In the genomic region with DNA sequence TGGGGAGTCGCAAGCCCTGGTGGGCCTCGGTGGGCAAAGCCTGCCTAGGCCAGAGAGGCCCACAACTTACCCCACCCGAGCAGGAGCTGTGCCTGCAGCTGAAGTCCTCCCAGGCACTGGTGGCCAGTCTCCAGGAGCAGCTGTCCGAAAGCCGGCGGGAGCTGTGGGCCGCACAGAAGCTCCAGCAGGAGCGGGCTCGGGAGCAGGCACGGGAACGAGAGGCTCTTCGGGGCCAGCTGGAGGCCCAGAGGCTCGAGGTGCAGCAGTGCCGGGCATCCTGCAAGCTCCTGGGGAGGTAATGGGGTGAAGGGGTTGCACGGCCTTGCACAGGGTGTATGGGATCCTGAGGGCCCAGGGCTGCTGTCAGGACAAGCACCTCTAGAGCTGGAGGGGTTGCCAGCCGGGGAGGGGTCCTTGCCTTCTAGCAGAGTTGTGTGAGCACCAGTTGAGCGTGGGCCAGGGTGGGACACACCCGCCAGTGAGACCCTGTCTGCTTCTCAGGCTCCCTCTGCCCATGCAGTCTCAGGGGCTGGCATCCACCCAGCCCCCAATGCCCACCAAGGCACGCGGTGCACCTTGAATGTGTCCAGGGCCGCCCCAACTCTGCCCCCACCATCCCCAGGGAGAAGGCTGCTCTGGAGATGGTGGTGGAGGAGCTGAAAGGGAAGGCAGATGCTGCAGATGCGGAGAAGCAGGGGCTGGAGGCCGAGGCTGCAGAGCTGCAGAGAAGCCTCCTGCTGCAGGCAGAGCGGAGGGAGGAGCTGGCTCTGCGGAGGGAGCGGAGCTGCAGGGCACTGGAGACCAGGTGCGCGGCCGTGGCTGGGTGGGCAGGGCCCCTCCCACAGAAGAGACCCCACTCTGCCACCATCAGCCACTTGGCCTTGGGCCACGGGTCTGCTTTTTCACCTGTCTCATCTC, we compare ENCODE assay signal across 16 cellular contexts. TPM values are rescaled to one million over a fixed set of nuclear protein-coding genes. Genes with fewer than 3 reads are reported as not detected.
DNase-seq lines count a peak whose midpoint lies in the region; ATAC-seq and TF ChIP-seq lines count a peak whose summit lies in the region.
"Had no signal": no experiment of that assay in that cellular context is flagged by ENCODE, and none has a peak within 500 bp of the region (broad histone marks: within the 10 kb centered on the region; RNA-seq: fewer than 3 reads in every experiment).

No MANE protein-coding gene starts in this region.

- no peak overlapping the region for H3K27ac Mint-ChIP-seq in activated T-cell treated with anti-CD3 and anti-CD28 coated beads, Interleukin-2, amount 50 U/mL, for 24 hours
- no peak overlapping the region for H3K27ac Mint-ChIP-seq in activated naive CD8-positive, alpha-beta T cell treated with anti-CD3 and anti-CD28 coated beads, Interleukin-2, amount 50 U/mL, for 24 hours
- H3K27ac Mint-ChIP-seq: activated naive CD8-positive, alpha-beta T cell had no signal

- TF ChIP-seq CTCF in testis (IDR thresholded peaks at IDR 0.05): no peak

- H3K4me3 Mint-ChIP-seq in activated T-cell treated with anti-CD3 and anti-CD28 coated beads, Interleukin-2, amount 50 U/mL, for 24 hours: no peak overlapping the region
- no peak overlapping the region for H3K4me3 Mint-ChIP-seq in activated naive CD8-positive, alpha-beta T cell treated with anti-CD3 and anti-CD28 coated beads, Interleukin-2, amount 50 U/mL, for 24 hours
- H3K4me3 Mint-ChIP-seq: activated naive CD8-positive, alpha-beta T cell; central memory CD8-positive, alpha-beta T cell had no signal

- no peak for ATAC-seq in activated naive CD8-positive, alpha-beta T cell treated with anti-CD3 and anti-CD28 coated beads, Interleukin-2, amount 50 U/mL, for 24 hours
- ATAC-seq in HG02678 (IDR thresholded peaks at IDR 0.05; ENCODE audit: unreplicated experiment): no peak

- H3K4me3 ChIP-seq in testis: no peak overlapping the region
- H3K4me3 ChIP-seq: HAP-1 had no signal

- peaks cover 5% of the 10 kb centered on the region for H3K9me3 Mint-ChIP-seq in activated T-cell treated with anti-CD3 and anti-CD28 coated beads, Interleukin-2, amount 50 U/mL, for 24 hours
- H3K9me3 Mint-ChIP-seq in activated naive CD8-positive, alpha-beta T cell treated with anti-CD3 and anti-CD28 coated beads, Interleukin-2, amount 50 U/mL, for 24 hours: peaks cover 2% of the 10 kb centered on the region

- no peaks in the 10 kb centered on the region for H3K36me3 Mint-ChIP-seq in activated T-cell treated with anti-CD3 and anti-CD28 coated beads, Interleukin-2, amount 50 U/mL, for 24 hours (ENCODE audit: low read depth)
- H3K36me3 Mint-ChIP-seq in activated naive CD8-positive, alpha-beta T cell treated with anti-CD3 and anti-CD28 coated beads, Interleukin-2, amount 50 U/mL, for 24 hours (ENCODE audit: low read depth): no peaks in the 10 kb centered on the region
- H3K36me3 Mint-ChIP-seq: activated naive CD8-positive, alpha-beta T cell had no signal

- H3K27me3 Mint-ChIP-seq in activated T-cell treated with anti-CD3 and anti-CD28 coated beads, Interleukin-2, amount 50 U/mL, for 24 hours: no peaks in the 10 kb centered on the region
- no peaks in the 10 kb centered on the region for H3K27me3 Mint-ChIP-seq in activated naive CD8-positive, alpha-beta T cell treated with anti-CD3 and anti-CD28 coated beads, Interleukin-2, amount 50 U/mL, for 24 hours
- H3K27me3 Mint-ChIP-seq: activated naive CD8-positive, alpha-beta T cell had no signal

- DNase-seq in activated T-cell treated with anti-CD3 and anti-CD28 coated beads, Interleukin-2, amount 50 U/mL, for 24 hours: peak; percentile 22
- DNase-seq in activated T-cell treated with anti-CD3 and anti-CD28 coated beads for 4 hours: no peak
- DNase-seq in activated naive CD8-positive, alpha-beta T cell treated with anti-CD3 and anti-CD28 coated beads, Interleukin-2, amount 50 U/mL, for 24 hours: peak; percentile 0
- peak; percentile 89 for DNase-seq in mesenteric fat pad (ENCODE audit: low spot score)
- DNase-seq in testis: peak; percentile 13
- no peak for DNase-seq in dermis blood vessel endothelial cell
- DNase-seq in activated CD4-positive, CD25-positive, alpha-beta regulatory T cell (lab: John Stamatoyannopoulos, UW): no peak
- DNase-seq: activated CD4-positive, alpha-beta T cell treated with anti-CD3 and anti-CD28 coated beads, Interleukin-2, amount 50 U/mL, for 4 hours; Calu3; Kasumi-1; T-helper 9 cell had no signal

- intact Hi-C loops in testis (cut with DNase I; ENCODE audit: low total_unique reads): no loop called here

- no peak for TF ChIP-seq POLR2A in testis (IDR thresholded peaks at IDR 0.05)

- H3K27ac ChIP-seq in testis: no peak overlapping the region

- H3K9me3 ChIP-seq in testis: no peaks in the 10 kb centered on the region
- H3K9me3 ChIP-seq: HAP-1 had no signal

- peaks cover 13% of the 10 kb centered on the region for H3K4me1 ChIP-seq in testis
- H3K4me1 ChIP-seq: HAP-1 had no signal

- no peaks in the 10 kb centered on the region for H3K4me1 Mint-ChIP-seq in activated T-cell treated with anti-CD3 and anti-CD28 coated beads, Interleukin-2, amount 50 U/mL, for 24 hours (ENCODE audit: low read depth)
- H3K4me1 Mint-ChIP-seq in activated naive CD8-positive, alpha-beta T cell treated with anti-CD3 and anti-CD28 coated beads, Interleukin-2, amount 50 U/mL, for 24 hours: no peaks in the 10 kb centered on the region
- H3K4me1 Mint-ChIP-seq: central memory CD8-positive, alpha-beta T cell had no signal

- H3K36me3 ChIP-seq in testis (ENCODE audit: low read depth, missing control alignments): no peaks in the 10 kb centered on the region
- H3K36me3 ChIP-seq: HAP-1 had no signal

- 70 to 80% methylated on average over 12 to 23 of the region's 30 CpGs for WGBS in testis, 2 donors

- H3K27me3 ChIP-seq in testis: no peaks in the 10 kb centered on the region

RNA-seq across cellular contexts. Expression of gene CROCC2, which starts 27.2 kb away (rescaled TPM):
- total RNA-seq in mesenteric fat pad (not detected), testis (under 1 TPM; 0.43 to 0.55 TPM), dermis blood vessel endothelial cell (not detected in 2 replicates)
- 0.51 TPM for polyA plus RNA-seq in testis (ENCODE audit: insufficient read depth, low read depth, low replicate concordance)
- total RNA-seq: Calu3 had no signal

RNA-seq across cellular contexts. Expression of gene MAB21L4, which starts 37.4 kb away (rescaled TPM):
- total RNA-seq in mesenteric fat pad (not detected), testis (not detected), dermis blood vessel endothelial cell (not detected in 2 replicates)
- polyA plus RNA-seq in testis (ENCODE audit: insufficient read depth, low read depth, low replicate concordance): 1.1 TPM
- polyA plus RNA-seq: neural cell had no signal

Comparison
In these comparisons a context has a peak if more than half of its experiments do, and no peak if none do; other contexts are left out.
1. DNase-seq: peak in activated T-cell treated with anti-CD3 and anti-CD28 coated beads, Interleukin-2, amount 50 U/mL, for 24 hours (single experiment), activated naive CD8-positive, alpha-beta T cell treated with anti-CD3 and anti-CD28 coated beads, Interleukin-2, amount 50 U/mL, for 24 hours (single experiment), mesenteric fat pad (single experiment) and testis (single experiment); none in activated T-cell treated with anti-CD3 and anti-CD28 coated beads for 4 hours (single experiment), dermis blood vessel endothelial cell (single experiment) and activated CD4-positive, CD25-positive, alpha-beta regulatory T cell (0 of 4).